ENCODE assay signal across 35 cellular contexts in genomic region chr6:41341580-41341979, GRCh38. TPM values are rescaled to one million over a fixed set of nuclear protein-coding genes. Genes with fewer than 3 reads are reported as not detected.
"Had no signal": no experiment of that assay in that cellular context is flagged by ENCODE, and none has a peak within 500 bp of the region (broad histone marks: within the 10 kb centered on the region; RNA-seq: fewer than 3 reads in every experiment).

No MANE protein-coding gene starts in this region.

- H3K36me3 Mint-ChIP-seq: activated CD4-positive, alpha-beta memory T cell treated with anti-CD3 and anti-CD28 coated beads for 36 hours; activated naive CD8-positive, alpha-beta T cell treated with anti-CD3 and anti-CD28 coated beads for 36 hours had no signal

- FAIRE-seq: colon, TTC549 had no signal

- H3K27ac ChIP-seq: breast epithelium, gastrocnemius medialis, ovary, right lobe of liver, suprapubic skin, tibial artery, upper lobe of right lung, VCaP had no signal

- H3K4me2 ChIP-seq: SK-N-SH had no signal

- H3K36me3 ChIP-seq: breast epithelium, gastrocnemius medialis, ovary, right lobe of liver, suprapubic skin, tibial artery, upper lobe of right lung had no signal

- H3K9me3 Mint-ChIP-seq: activated CD4-positive, alpha-beta memory T cell treated with anti-CD3 and anti-CD28 coated beads for 36 hours; activated naive CD8-positive, alpha-beta T cell treated with anti-CD3 and anti-CD28 coated beads for 36 hours; activated T-cell treated with anti-CD3 and anti-CD28 coated beads, Interleukin-2, amount 50 U/mL, for 72 hours; T-helper 1 cell treated with Interleukin-12 subunit alpha and Interleukin-12 subunit beta and Interleukin-4 antibody, amounts not matched to agents 30 μg/mL and 1 μg/mL, for 36 hours had no signal

- H3K9me3 ChIP-seq: breast epithelium, gastrocnemius medialis, ovary, right lobe of liver, SK-N-SH, suprapubic skin, tibial artery, upper lobe of right lung had no signal

- ATAC-seq: activated CD8-positive, alpha-beta memory T cell treated with anti-CD3 and anti-CD28 coated beads, Interleukin-2, amount 10 ng/mL, durations not matched to agents 7 days and 5 days; activated T-cell treated with anti-CD3 and anti-CD28 coated beads, Interleukin-2, amount 50 U/mL, for 72 hours; gastrocnemius medialis; left cardiac atrium; naive thymus-derived CD4-positive, alpha-beta T cell; upper lobe of right lung had no signal

- H3K4me3 ChIP-seq: breast epithelium, gastrocnemius medialis, ovary, right lobe of liver, suprapubic skin, tibial artery, upper lobe of right lung had no signal

- H3K4me3 Mint-ChIP-seq: activated CD4-positive, alpha-beta memory T cell treated with anti-CD3 and anti-CD28 coated beads for 36 hours; activated CD8-positive, alpha-beta memory T cell treated with anti-CD3 and anti-CD28 coated beads, Interleukin-2, amount 10 ng/mL, durations not matched to agents 7 days and 5 days; activated naive CD8-positive, alpha-beta T cell treated with anti-CD3 and anti-CD28 coated beads for 36 hours; activated T-cell treated with anti-CD3 and anti-CD28 coated beads, Interleukin-2, amount 50 U/mL, for 72 hours; T-helper 1 cell treated with Interleukin-12 subunit alpha and Interleukin-12 subunit beta and Interleukin-4 antibody, amounts not matched to agents 30 μg/mL and 1 μg/mL, for 36 hours had no signal

- H3K4me1 ChIP-seq: breast epithelium, gastrocnemius medialis, right lobe of liver, suprapubic skin, tibial artery, upper lobe of right lung had no signal

- H3K9ac ChIP-seq: SK-N-SH had no signal

- H3K27me3 ChIP-seq: gastrocnemius medialis, ovary, right lobe of liver had no signal

- H3K27me3 Mint-ChIP-seq: activated CD4-positive, alpha-beta memory T cell treated with anti-CD3 and anti-CD28 coated beads for 36 hours; activated CD8-positive, alpha-beta memory T cell treated with anti-CD3 and anti-CD28 coated beads, Interleukin-2, amount 10 ng/mL, durations not matched to agents 7 days and 5 days; activated naive CD8-positive, alpha-beta T cell treated with anti-CD3 and anti-CD28 coated beads for 36 hours had no signal

- H3K27ac Mint-ChIP-seq: activated CD4-positive, alpha-beta memory T cell treated with anti-CD3 and anti-CD28 coated beads for 36 hours; activated naive CD8-positive, alpha-beta T cell treated with anti-CD3 and anti-CD28 coated beads for 36 hours; activated T-cell treated with anti-CD3 and anti-CD28 coated beads, Interleukin-2, amount 50 U/mL, for 72 hours; progenitor cell of endocrine pancreas; T-helper 1 cell treated with Interleukin-12 subunit alpha and Interleukin-12 subunit beta and Interleukin-4 antibody, amounts not matched to agents 30 μg/mL and 1 μg/mL, for 36 hours had no signal

- DNase-seq: activated CD4-positive, alpha-beta memory T cell treated with anti-CD3 and anti-CD28 coated beads for 36 hours; activated CD4-positive, alpha-beta T cell treated with anti-CD3 and anti-CD28 coated beads for 48 hours; activated CD8-positive, alpha-beta memory T cell treated with anti-CD3 and anti-CD28 coated beads, Interleukin-2, amount 10 ng/mL, durations not matched to agents 7 days and 5 days; activated naive CD4-positive, alpha-beta T cell; activated naive CD8-positive, alpha-beta T cell treated with anti-CD3 and anti-CD28 coated beads for 36 hours; activated T-cell treated with anti-CD3 and anti-CD28 coated beads for 4 hours; activated T-cell treated with anti-CD3 and anti-CD28 coated beads, Interleukin-2, amount 50 U/mL, for 72 hours; amygdala; dermis blood vessel endothelial cell; effector CD8-positive, alpha-beta T cell; gastrocnemius medialis; glutamatergic neuron; islet precursor cell; left cardiac atrium; midbrain; naive thymus-derived CD4-positive, alpha-beta T cell; ovary; right lobe of liver; SK-N-SH; stimulated activated CD4-positive, alpha-beta T cell treated with anti-CD3 and anti-CD28 coated beads, Interleukin-2, amount 100 ng/mL, for 48 hours; SW 1271; T-helper 9 cell; tibial artery; upper lobe of right lung had no signal

RNA-seq across cellular contexts. Expression of gene NCR2, which starts 6.2 kb away (rescaled TPM):
- total RNA-seq: activated CD4-positive, alpha-beta memory T cell treated with anti-CD3 and anti-CD28 coated beads for 36 hours; activated T-cell treated with anti-CD3 and anti-CD28 coated beads, Interleukin-2, amount 50 U/mL, for 72 hours; breast epithelium; dermis blood vessel endothelial cell; epithelial cell of proximal tubule; gastrocnemius medialis; left cardiac atrium; liver; naive thymus-derived CD4-positive, alpha-beta T cell; ovary; progenitor cell of endocrine pancreas; renal cortical epithelial cell; right lobe of liver; skeletal muscle tissue; suprapubic skin; upper lobe of right lung had no signal
- polyA plus RNA-seq: liver; naive thymus-derived CD4-positive, alpha-beta T cell; ovary; SK-N-SH had no signal

RNA-seq across cellular contexts. Expression of gene TREM1, which starts 55.1 kb away (rescaled TPM):
- total RNA-seq: activated CD8-positive, alpha-beta memory T cell treated with anti-CD3 and anti-CD28 coated beads, Interleukin-2, amount 10 ng/mL, durations not matched to agents 7 days and 5 days; dermis blood vessel endothelial cell; progenitor cell of endocrine pancreas; renal cortical epithelial cell had no signal
- polyA plus RNA-seq: naive thymus-derived CD4-positive, alpha-beta T cell; SK-N-SH had no signal
